ENCODE assay signal across 10 cellular contexts in the genomic region with DNA sequence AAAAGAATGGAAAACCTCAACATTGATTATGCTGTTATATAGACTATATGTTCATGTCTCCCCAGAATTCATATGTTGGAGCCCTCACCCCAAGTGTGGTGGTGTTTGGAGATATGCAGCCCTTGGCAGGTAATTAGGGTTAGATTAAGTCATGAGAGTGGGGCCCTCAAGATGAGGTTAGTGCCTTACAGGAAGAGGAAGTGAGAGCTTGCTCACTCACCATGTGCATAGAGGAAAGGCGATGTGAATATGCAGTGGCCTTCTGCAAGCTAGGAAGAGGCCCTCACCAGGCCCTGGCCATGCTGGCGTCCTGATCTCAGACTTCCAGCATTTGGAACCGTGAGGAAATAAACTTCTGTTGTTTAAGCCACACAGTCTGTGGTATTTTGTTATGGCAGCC. TPM values are rescaled to one million over a fixed set of nuclear protein-coding genes. Genes with fewer than 3 reads are reported as not detected.
DNase-seq lines count a peak whose midpoint lies in the region; ATAC-seq and TF ChIP-seq lines count a peak whose summit lies in the region.
"Had no signal": no experiment of that assay in that cellular context is flagged by ENCODE, and none has a peak within 500 bp of the region (broad histone marks: within the 10 kb centered on the region; RNA-seq: fewer than 3 reads in every experiment).

No MANE protein-coding gene starts in this region.

- H3K4me3 Mint-ChIP-seq in T-helper 1 cell treated with Interleukin-12 subunit alpha and Interleukin-12 subunit beta and Interleukin-4 antibody, amounts not matched to agents 30 μg/mL and 1 μg/mL, for 36 hours, result no peak overlapping the region

- no peak for DNase-seq in T-helper 1 cell
- DNase-seq in NB4 (ENCODE audit: low read depth), result peak; percentile 52
- DNase-seq in H7, result no peak
- DNase-seq in posterior vena cava (ENCODE audit: low spot score), result no peak
- no peak for DNase-seq in activated effector memory CD4-positive, alpha-beta T cell treated with anti-CD3 and anti-CD28 coated beads, Interleukin-2, amount 50 U/mL, for 16 hours

- H3K27me3 Mint-ChIP-seq in T-helper 1 cell treated with Interleukin-12 subunit alpha and Interleukin-12 subunit beta and Interleukin-4 antibody, amounts not matched to agents 30 μg/mL and 1 μg/mL, for 36 hours (ENCODE audit: low read depth), result no peaks in the 10 kb centered on the region

- peaks cover 40% of the 10 kb centered on the region for H3K9me3 Mint-ChIP-seq in T-helper 1 cell treated with Interleukin-12 subunit alpha and Interleukin-12 subunit beta and Interleukin-4 antibody, amounts not matched to agents 30 μg/mL and 1 μg/mL, for 36 hours

- peak; percentile 84 for ATAC-seq in HG02798 (IDR thresholded peaks at IDR 0.05; ENCODE audit: poor library complexity, unreplicated experiment)
- ATAC-seq: Panc1 had no signal

- intact Hi-C loops in posterior vena cava (cut with DNase I), result no loop called here

- H3K4me1 Mint-ChIP-seq in T-helper 1 cell treated with Interleukin-12 subunit alpha and Interleukin-12 subunit beta and Interleukin-4 antibody, amounts not matched to agents 30 μg/mL and 1 μg/mL, for 36 hours (ENCODE audit: low read depth), result peaks cover 16% of the 10 kb centered on the region

- peak overlapping the region; percentile 64 for H3K27ac ChIP-seq in neutrophil

- H3K27me3 ChIP-seq in neutrophil (no peaks in the 10 kb centered on the region), H7 (ENCODE audit: control insufficient read depth, insufficient read depth, low read length) (no peaks in the 10 kb centered on the region)

- no peak for TF ChIP-seq CTCF in NB4 (IDR thresholded peaks at IDR 0.05; ENCODE audit: low read depth, low read length)
- no peak for TF ChIP-seq CTCF in neutrophil (IDR thresholded peaks at IDR 0.05)

- no peak overlapping the region for H3K4me3 ChIP-seq in NB4 (ENCODE audit: low read depth, low read length)
- H3K4me3 ChIP-seq in neutrophil (ENCODE audit: low read depth in 1 of 2, low read length in 1 of 2), result no peak overlapping the region
- H3K4me3 ChIP-seq in H7 (ENCODE audit: insufficient read depth, low read depth, low read length), result no peak overlapping the region
- H3K4me3 ChIP-seq: HAP-1 had no signal

- no peaks in the 10 kb centered on the region for H3K9me3 ChIP-seq in neutrophil
- H3K9me3 ChIP-seq: HAP-1 had no signal

- H3K36me3 ChIP-seq in neutrophil, result peaks cover 92% of the 10 kb centered on the region
- 0 out of 2 replicates have a peak, but pooled peaks cover 1% of the 10 kb centered on the region for H3K36me3 ChIP-seq in H7 (replicated peaks; ENCODE audit: control insufficient read depth, insufficient read depth, low read length)

- peaks cover 81% of the 10 kb centered on the region for H3K36me3 Mint-ChIP-seq in T-helper 1 cell treated with Interleukin-12 subunit alpha and Interleukin-12 subunit beta and Interleukin-4 antibody, amounts not matched to agents 30 μg/mL and 1 μg/mL, for 36 hours (ENCODE audit: low read depth)

- peak overlapping the region; percentile 76 for H3K27ac Mint-ChIP-seq in T-helper 1 cell treated with Interleukin-12 subunit alpha and Interleukin-12 subunit beta and Interleukin-4 antibody, amounts not matched to agents 30 μg/mL and 1 μg/mL, for 36 hours

- no peak for TF ChIP-seq POLR2A in NB4 (IDR thresholded peaks at IDR 0.05; ENCODE audit: extremely low read depth, insufficient read length)

- H3K4me1 ChIP-seq in neutrophil (ENCODE audit: control insufficient read depth in 1 of 2, insufficient read depth in 1 of 2, low read depth in 1 of 2, low read length in 1 of 2), result peaks cover 9% of the 10 kb centered on the region in 2 experiments
- H3K4me1 ChIP-seq: HAP-1 had no signal

RNA-seq across cellular contexts. Expression of gene ZNF33A, which starts 14.8 kb away (rescaled TPM):
- total RNA-seq in H7 (2014; rRNA removed; shearing (Covaris generic)), result 9.8 and 18.0 TPM in 2 replicates
- total RNA-seq in posterior vena cava, result 10 to 100 TPM; 18.5 to 21.9 TPM

RNA-seq across cellular contexts. Expression of gene ZNF25, which starts 48.8 kb away (rescaled TPM):
- total RNA-seq in H7 (2014; rRNA removed; shearing (Covaris generic)), result 0.62 and 1.2 TPM in 2 replicates
- total RNA-seq in posterior vena cava, result 10 to 100 TPM; 20.5 to 26.1 TPM
